30 cellular contexts compared by ENCODE assay signal in the genomic region with DNA sequence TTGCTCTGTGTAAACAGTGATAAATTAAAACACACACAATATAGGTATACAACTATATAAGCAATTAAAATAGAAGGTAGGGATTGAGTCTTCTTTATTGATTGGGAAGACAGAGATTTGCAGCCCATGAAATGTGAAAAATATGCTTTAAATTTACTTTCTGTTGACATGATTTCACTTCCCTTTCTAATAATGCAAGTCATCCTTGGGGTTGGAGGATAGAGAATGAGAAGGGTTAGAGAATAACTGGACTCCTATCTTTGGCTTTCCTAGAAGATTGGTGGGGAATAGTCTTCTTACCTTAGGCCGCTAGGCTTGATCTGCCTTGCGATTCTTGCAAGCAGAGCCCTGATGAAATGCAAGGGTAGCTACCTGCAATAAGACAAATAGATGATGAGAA.
"Had no signal": no experiment of that assay in that cellular context is flagged by ENCODE, and none has a peak within 500 bp of the region (broad histone marks: within the 10 kb centered on the region; RNA-seq: fewer than 3 reads in every experiment).

No MANE protein-coding gene starts in this region.

- H3K9me3 ChIP-seq: adrenal gland, body of pancreas, left ventricle myocardium inferior, mucosa of descending colon, thoracic aorta had no signal

- H3K27me3 ChIP-seq: body of pancreas had no signal

- H3K27ac ChIP-seq: adrenal gland, body of pancreas, epithelial cell of prostate, left ventricle myocardium inferior, thoracic aorta, VCaP had no signal

- H3K9me3 Mint-ChIP-seq: activated naive CD4-positive, alpha-beta T cell treated with anti-CD3 and anti-CD28 coated beads for 36 hours; activated naive CD8-positive, alpha-beta T cell treated with anti-CD3 and anti-CD28 coated beads for 36 hours; stimulated activated naive CD8-positive, alpha-beta T cell treated with anti-CD3 and anti-CD28 coated beads, Interleukin-15, Interleukin-2, amounts not matched to agents 100 ng/mL and 50 ng/mL, for 24 hours; T-helper 2 cell treated with Interferon-gamma antibody and Interleukin-4, amounts not matched to agents 5 μg/mL and 100 μg/mL, for 36 hours had no signal

- H3K27ac Mint-ChIP-seq: activated naive CD4-positive, alpha-beta T cell treated with anti-CD3 and anti-CD28 coated beads for 36 hours; activated naive CD8-positive, alpha-beta T cell treated with anti-CD3 and anti-CD28 coated beads for 36 hours; natural killer cell treated with Interleukin-12 subunit alpha and Interleukin-12 subunit beta and Interleukin-15 and Interleukin-18, amount 100 ng/mL, for 72 hours; stimulated activated naive CD8-positive, alpha-beta T cell treated with anti-CD3 and anti-CD28 coated beads, Interleukin-15, Interleukin-2, amounts not matched to agents 100 ng/mL and 50 ng/mL, for 24 hours; T-helper 2 cell treated with Interferon-gamma antibody and Interleukin-4, amounts not matched to agents 5 μg/mL and 100 μg/mL, for 36 hours had no signal

- H3K36me3 ChIP-seq: adrenal gland, left ventricle myocardium inferior, spleen, thoracic aorta had no signal

- FAIRE-seq: colon, endometrium, frontal cortex, islet of Langerhans, urothelium cell line had no signal

- DNase-seq: activated CD4-positive, alpha-beta T cell treated with anti-CD3 and anti-CD28 coated beads for 4 hours; activated CD4-positive, alpha-beta T cell treated with anti-CD3 and anti-CD28 coated beads, Interleukin-2, amount 50 U/mL, for 4 hours; activated effector memory CD4-positive, alpha-beta T cell treated with anti-CD3 and anti-CD28 coated beads, Interleukin-2, amount 50 U/mL, for 16 hours; activated naive CD4-positive, alpha-beta T cell treated with anti-CD3 and anti-CD28 coated beads for 36 hours; activated naive CD8-positive, alpha-beta T cell treated with anti-CD3 and anti-CD28 coated beads for 36 hours; activated T-cell treated with anti-CD3 and anti-CD28 coated beads for 4 hours; adrenal gland; aorta; body of pancreas; effector CD8-positive, alpha-beta T cell; left ventricle myocardium inferior; mesendoderm; mucosa of descending colon; posterior cingulate gyrus; right cardiac atrium; spleen; stimulated activated CD4-positive, alpha-beta T cell treated with anti-CD3 and anti-CD28 coated beads, Interleukin-2, amount 100 ng/mL, for 48 hours; trophoblast cell had no signal

- H3K4me1 Mint-ChIP-seq: activated naive CD8-positive, alpha-beta T cell treated with anti-CD3 and anti-CD28 coated beads for 36 hours had no signal

- H3K4me3 ChIP-seq: adrenal gland, body of pancreas, left ventricle myocardium inferior, lung, mucosa of descending colon, spleen, thoracic aorta had no signal

- ATAC-seq: body of pancreas; mucosa of descending colon; natural killer cell treated with Interleukin-12 subunit alpha and Interleukin-12 subunit beta and Interleukin-15 and Interleukin-18, amount 100 ng/mL, for 72 hours; right cardiac atrium had no signal

- H3K4me1 ChIP-seq: body of pancreas, left ventricle myocardium inferior, spleen had no signal

- H3K36me3 Mint-ChIP-seq: activated naive CD8-positive, alpha-beta T cell treated with anti-CD3 and anti-CD28 coated beads for 36 hours; natural killer cell treated with Interleukin-12 subunit alpha and Interleukin-12 subunit beta and Interleukin-15 and Interleukin-18, amount 100 ng/mL, for 72 hours had no signal

- H3K27me3 Mint-ChIP-seq: natural killer cell treated with Interleukin-12 subunit alpha and Interleukin-12 subunit beta and Interleukin-15 and Interleukin-18, amount 100 ng/mL, for 72 hours had no signal

- H3K4me3 Mint-ChIP-seq: activated naive CD4-positive, alpha-beta T cell treated with anti-CD3 and anti-CD28 coated beads for 36 hours; activated naive CD8-positive, alpha-beta T cell treated with anti-CD3 and anti-CD28 coated beads for 36 hours; natural killer cell treated with Interleukin-12 subunit alpha and Interleukin-12 subunit beta and Interleukin-15 and Interleukin-18, amount 100 ng/mL, for 72 hours; stimulated activated naive CD8-positive, alpha-beta T cell treated with anti-CD3 and anti-CD28 coated beads, Interleukin-15, Interleukin-2, amounts not matched to agents 100 ng/mL and 50 ng/mL, for 24 hours; T-helper 2 cell treated with Interferon-gamma antibody and Interleukin-4, amounts not matched to agents 5 μg/mL and 100 μg/mL, for 36 hours had no signal
